In genomic region chr1:43653339-43653738, GRCh38 we compare ENCODE assay signal across 8 cellular contexts. TPM values are rescaled to one million over a fixed set of nuclear protein-coding genes. Genes with fewer than 3 reads are reported as not detected.
A peak's percentile ranks its signal among the peaks of the same experiment; 100 is the strongest.
DNase-seq lines count a peak whose midpoint lies in the region; ATAC-seq and TF ChIP-seq lines count a peak whose summit lies in the region.

No MANE protein-coding gene starts in this region.

- ATAC-seq in GM19467 (IDR thresholded peaks at IDR 0.05; ENCODE audit: unreplicated experiment): no peak
- no peak for ATAC-seq in esophagus mucosa

- H3K27ac Mint-ChIP-seq in osteocyte (ENCODE audit: unreplicated experiment): peak overlapping the region; percentile 11

- peaks cover 31% of the 10 kb centered on the region for H3K36me3 Mint-ChIP-seq in osteocyte (ENCODE audit: unreplicated experiment)

- no peak overlapping the region for H3K4me3 Mint-ChIP-seq in osteocyte (ENCODE audit: unreplicated experiment)

- no peaks in the 10 kb centered on the region for H3K9me3 Mint-ChIP-seq in osteocyte (ENCODE audit: unreplicated experiment)

- H3K4me1 Mint-ChIP-seq in osteocyte (ENCODE audit: unreplicated experiment): peaks cover 34% of the 10 kb centered on the region

- TF ChIP-seq CTCF in osteocyte (IDR thresholded peaks at IDR 0.05): peak; percentile 32

- H3K27ac ChIP-seq in caudate nucleus (ENCODE audit: low read depth, low read length): peak overlapping the region; percentile 48

- no peaks in the 10 kb centered on the region for H3K27me3 Mint-ChIP-seq in osteocyte (ENCODE audit: unreplicated experiment)

- DNase-seq in NCI-H510A treated with DMSO at 0.1 percent for 48 hours (lab: John Stamatoyannopoulos, UW) (peak; percentile 51), NCI-H510A (lab: John Stamatoyannopoulos, UW) (no peak), NAMALWA (ENCODE audit: low spot score) (peak; percentile 60), caudate nucleus (lab: John Stamatoyannopoulos, UW) (peak in 42 of 61 donors; percentile 5 to 89 (median 36)), osteocyte (ENCODE audit: extremely low spot score, unreplicated experiment) (no peak), AG08396 (ENCODE audit: low spot score) (no peak)

RNA-seq across cellular contexts. Expression of gene KDM4A, which starts 3.4 kb away (rescaled TPM):
- total RNA-seq in osteocyte (51.9 and 55.8 TPM in 2 replicates), esophagus mucosa (23.4 TPM)

RNA-seq across cellular contexts. Expression of gene ST3GAL3, which starts 54.0 kb away (rescaled TPM):
- 23.5 and 26.4 TPM in 2 replicates for total RNA-seq in osteocyte
- 5.5 TPM for total RNA-seq in esophagus mucosa

Comparison
In these comparisons a context has a peak if more than half of its experiments do, and no peak if none do; other contexts are left out.
1. DNase-seq: peak in NCI-H510A treated with DMSO at 0.1 percent for 48 hours (single experiment), NAMALWA (single experiment) and caudate nucleus (42 of 61); none in NCI-H510A (single experiment), osteocyte (single experiment) and AG08396 (single experiment).